Comparison of ENCODE assay signal across 8 cellular contexts in genomic region chr12:62785941-62786559, GRCh38.
DNase-seq lines count a peak whose midpoint lies in the region; ATAC-seq and TF ChIP-seq lines count a peak whose summit lies in the region.

No MANE protein-coding gene starts in this region.

- no peaks in the 10 kb centered on the region for H3K36me3 Mint-ChIP-seq in activated CD8-positive, alpha-beta memory T cell treated with anti-CD3 and anti-CD28 coated beads, Interleukin-2, amount 10 ng/mL, durations not matched to agents 7 days and 5 days

- H3K4me1 ChIP-seq in gastroesophageal sphincter (peaks cover 0 to 12% (median 0%) of the 10 kb centered on the region in 3 donors), skeletal muscle tissue (ENCODE audit: control insufficient read depth in 3 of 3, insufficient read depth in 3 of 3, low read length in 3 of 3) (peaks cover 9 to 13% (median 13%) of the 10 kb centered on the region in 3 donors)

- TF ChIP-seq CTCF in gastroesophageal sphincter (IDR thresholded peaks at IDR 0.05): no peak

- H3K27me3 ChIP-seq in gastroesophageal sphincter (no peaks in the 10 kb centered on the region), skeletal muscle tissue (ENCODE audit: control insufficient read depth in 3 of 3, insufficient read depth in 3 of 3, low read length in 3 of 3) (no peaks in the 10 kb centered on the region)

- H3K4me3 Mint-ChIP-seq in activated CD8-positive, alpha-beta memory T cell treated with anti-CD3 and anti-CD28 coated beads, Interleukin-2, amount 10 ng/mL, durations not matched to agents 7 days and 5 days: no peak overlapping the region

- H3K27ac ChIP-seq in gastroesophageal sphincter (peak overlapping the region in 3 of 4 donors; percentile 51 to 69 (median 63)), skeletal muscle tissue (ENCODE audit: low read depth, low read length) (peak overlapping the region; percentile 76)

- H3K4me1 Mint-ChIP-seq in activated CD8-positive, alpha-beta memory T cell treated with anti-CD3 and anti-CD28 coated beads, Interleukin-2, amount 10 ng/mL, durations not matched to agents 7 days and 5 days: peaks cover 13% of the 10 kb centered on the region

- ATAC-seq in activated CD8-positive, alpha-beta memory T cell treated with anti-CD3 and anti-CD28 coated beads, Interleukin-2, amount 10 ng/mL, durations not matched to agents 7 days and 5 days: peak; percentile 63
- ATAC-seq in gastroesophageal sphincter (peak; percentile 65), GM21825 (IDR thresholded peaks at IDR 0.05; ENCODE audit: unreplicated experiment) (no peak)

- H3K36me3 ChIP-seq in gastroesophageal sphincter (no peaks in the 10 kb centered on the region), skeletal muscle tissue (ENCODE audit: control insufficient read depth in 3 of 3, insufficient read depth in 3 of 3, low read length in 3 of 3) (no peaks in the 10 kb centered on the region)

- H3K9me3 ChIP-seq in gastroesophageal sphincter: no peaks in the 10 kb centered on the region
- no peaks in the 10 kb centered on the region for H3K9me3 ChIP-seq in skeletal muscle tissue (ENCODE audit: control insufficient read depth in 3 of 3, low read length in 3 of 3)

- no peak for TF ChIP-seq POLR2A in gastroesophageal sphincter (IDR thresholded peaks at IDR 0.05)

- H3K4me3 ChIP-seq in gastroesophageal sphincter (no peak overlapping the region), skeletal muscle tissue (ENCODE audit: low read length in 3 of 3) (no peak overlapping the region)

- no peak overlapping the region for H3K9ac ChIP-seq in skeletal muscle tissue (ENCODE audit: low read depth in 1 of 3, low read length in 3 of 3)

- H3K9me3 Mint-ChIP-seq in activated CD8-positive, alpha-beta memory T cell treated with anti-CD3 and anti-CD28 coated beads, Interleukin-2, amount 10 ng/mL, durations not matched to agents 7 days and 5 days (ENCODE audit: low read depth): no peaks in the 10 kb centered on the region

- DNase-seq in activated CD8-positive, alpha-beta memory T cell treated with anti-CD3 and anti-CD28 coated beads, Interleukin-2, amount 10 ng/mL, durations not matched to agents 7 days and 5 days: peak; percentile 46
- DNase-seq in activated CD8-positive, alpha-beta memory T cell treated with anti-CD3 and anti-CD28 coated beads, Interleukin-2, amount 50 U/mL, for 4 hours: no peak
- peak; percentile 69 for DNase-seq in T1000 (lab: John Stamatoyannopoulos, UW)
- DNase-seq in NCI-H128 (lab: John Stamatoyannopoulos, UW; ENCODE audit: unreplicated experiment): no peak
- DNase-seq in SHP77 (lab: John Stamatoyannopoulos, UW): no peak

- H3K27me3 Mint-ChIP-seq in activated CD8-positive, alpha-beta memory T cell treated with anti-CD3 and anti-CD28 coated beads, Interleukin-2, amount 10 ng/mL, durations not matched to agents 7 days and 5 days: peaks cover 7% of the 10 kb centered on the region

- WGBS in gastroesophageal sphincter (ENCODE audit: low coverage in 1 of 2), 2 donors: 70 to 80% methylated on average over 1 to 4 of the region's 8 CpGs

- TF ChIP-seq EP300 in gastroesophageal sphincter (IDR thresholded peaks at IDR 0.05): no peak

- CTCF ChIA-PET in activated CD8-positive, alpha-beta memory T cell treated with anti-CD3 and anti-CD28 coated beads, Interleukin-2, amount 10 ng/mL, durations not matched to agents 7 days and 5 days (lab: Charles Lee): interaction anchor here (1.1 to 1.2 kb wide), 3 partner anchors 8 to 180 kb away, joined by 3 to 4 read pairs (median 4); no protein-coding TSS in a partner anchor

- H3K27ac Mint-ChIP-seq in activated CD8-positive, alpha-beta memory T cell treated with anti-CD3 and anti-CD28 coated beads, Interleukin-2, amount 10 ng/mL, durations not matched to agents 7 days and 5 days: no peak overlapping the region

Comparison
In these comparisons a context has a peak if more than half of its experiments do, and no peak if none do; other contexts are left out.
1. DNase-seq: peak in activated CD8-positive, alpha-beta memory T cell treated with anti-CD3 and anti-CD28 coated beads, Interleukin-2, amount 10 ng/mL, durations not matched to agents 7 days and 5 days (single experiment) and T1000 (single experiment); none in activated CD8-positive, alpha-beta memory T cell treated with anti-CD3 and anti-CD28 coated beads, Interleukin-2, amount 50 U/mL, for 4 hours (single experiment), NCI-H128 (single experiment) and SHP77 (0 of 2).